Comparison of ENCODE assay signal across 6 cellular contexts in the genomic region with DNA sequence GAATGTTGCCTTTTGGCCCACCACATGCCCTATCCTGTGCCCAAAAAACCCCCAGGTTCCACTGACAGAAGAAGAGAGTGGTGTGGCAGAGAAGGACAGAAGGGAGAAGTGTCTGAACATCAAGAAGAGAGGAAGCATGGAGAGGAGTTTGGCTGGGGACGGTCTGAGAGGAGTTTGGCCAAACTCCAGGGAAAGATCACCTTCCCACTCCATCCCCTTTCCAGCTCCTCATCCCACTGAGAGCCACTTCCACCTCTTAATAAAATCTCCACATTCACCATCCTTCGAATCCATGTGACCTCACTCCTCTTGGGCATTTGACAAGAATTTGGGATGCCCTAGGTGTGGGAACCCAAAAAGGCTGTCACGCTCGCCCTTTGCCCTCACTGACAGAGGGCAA.
"Had no signal": no experiment of that assay in that cellular context is flagged by ENCODE, and none has a peak within 500 bp of the region (broad histone marks: within the 10 kb centered on the region; RNA-seq: fewer than 3 reads in every experiment).

No MANE protein-coding gene starts in this region.

- DNase-seq: GM23248, GOT3, H7, HCEC 1CT, IMR-90, KBM-7 had no signal

- H3K9ac ChIP-seq: GM23248 had no signal

- H3K27ac ChIP-seq: GM23248 had no signal

- H2AFZ ChIP-seq: GM23248 had no signal

- H3K4me3 ChIP-seq: GM23248 had no signal
